Comparison of ENCODE assay signal across 8 cellular contexts in the genomic region with DNA sequence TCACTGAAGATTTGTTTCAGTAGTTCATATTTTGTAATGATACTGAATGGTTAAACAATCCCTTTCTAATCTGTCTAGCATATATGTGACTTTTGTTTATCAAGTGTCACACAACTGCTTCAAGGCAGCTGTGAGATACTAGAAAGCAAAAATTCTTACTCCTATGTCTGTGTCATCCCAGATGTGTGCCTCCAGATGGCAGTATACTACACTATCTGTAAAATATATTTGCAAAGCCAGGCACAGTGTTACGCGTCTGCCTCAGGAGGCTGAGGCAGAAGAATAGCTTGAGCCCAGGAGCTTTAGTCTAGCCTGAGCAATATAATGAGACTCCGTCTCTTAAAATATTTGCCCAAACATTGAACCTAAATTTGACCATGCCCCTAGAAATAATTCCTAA. TPM values are rescaled to one million over a fixed set of nuclear protein-coding genes. Genes with fewer than 3 reads are reported as not detected.
DNase-seq lines count a peak whose midpoint lies in the region; ATAC-seq and TF ChIP-seq lines count a peak whose summit lies in the region.

No MANE protein-coding gene starts in this region.

- H3K36me3 ChIP-seq in PC-3 (ENCODE audit: low read depth, low read length) (no peaks in the 10 kb centered on the region), brain microvascular endothelial cell (replicated peaks) (no peaks in the 10 kb centered on the region)

- H3K79me2 ChIP-seq in PC-3 (ENCODE audit: low read length): no peaks in the 10 kb centered on the region

- CTCF ChIA-PET in HEK293T (lab: Yijun Ruan, JAX): interaction anchor here (0.6 to 1.8 kb wide), 9 partner anchors 14 to 639 kb away, joined by 3 to 12 read pairs (median 5); no protein-coding TSS in a partner anchor
- CTCF ChIA-PET in PC-3 (lab: Charles Lee): interaction anchor here (0.6 to 1.5 kb wide), 2 partner anchors 82 to 84 kb away, joined by 3 to 9 read pairs; no protein-coding TSS in a partner anchor

- no peak overlapping the region for H2AFZ ChIP-seq in PC-3 (ENCODE audit: low read length)

- no peaks in the 10 kb centered on the region for H3K9me2 ChIP-seq in PC-3 (replicated peaks; ENCODE audit: low read length)

- no peak overlapping the region for H3K4me2 ChIP-seq in PC-3 (ENCODE audit: low read length)

- H3K4me3 ChIP-seq in PC-3 (ENCODE audit: low read length) (no peak overlapping the region), brain microvascular endothelial cell (ENCODE audit: low read depth, low read length) (no peak overlapping the region)

- TF ChIP-seq CTCF in PC-3 (conservative IDR thresholded peaks at IDR 0.05; ENCODE audit: low read depth, low read length): peak; percentile 60
- peak; percentile 57 for TF ChIP-seq CTCF in brain microvascular endothelial cell (IDR thresholded peaks at IDR 0.05; ENCODE audit: low read depth, low read length, missing control alignments)

- POLR2A ChIA-PET in HEK293T (lab: Yijun Ruan, JAX) (interaction anchor here (1.2 kb wide), 1 partner anchor 59 kb away, joined by 6 read pairs; no protein-coding TSS in a partner anchor), PC-3 (lab: Charles Lee; ENCODE audit: unreplicated experiment) (no interaction called here)

- no peak overlapping the region for H3K27ac Mint-ChIP-seq in stimulated activated effector memory CD8-positive, alpha-beta T cell treated with anti-CD3 and anti-CD28 coated beads, Interleukin-12 subunit alpha, Interleukin-12 subunit beta, amount 100 ng/mL, for 72 hours

- BruUV-seq in PC-3 (replicated peaks; lab: Mats Ljungman, UMichigan): no TSS peak

- DNase-seq in SHP77 (lab: John Stamatoyannopoulos, UW) (peak; percentile 6 to 24), SHP77 treated with DMSO at 0.1 percent for 48 hours (lab: John Stamatoyannopoulos, UW) (no peak), HEK293T (ENCODE audit: extremely low spot score) (peak; percentile 52), PC-3 (peak; percentile 47), brain microvascular endothelial cell (peak; percentile 44), left colon (peak in 1 of 2 donors; percentile 6), posterior vena cava (ENCODE audit: low spot score) (no peak)
- no peak for DNase-seq in stimulated activated effector memory CD8-positive, alpha-beta T cell treated with anti-CD3 and anti-CD28 coated beads, Interleukin-12 subunit alpha, Interleukin-12 subunit beta, amount 100 ng/mL, for 72 hours (ENCODE audit: low spot score in 2 of 2)

- ATAC-seq in PC-3 (peak; percentile 64), left colon (peak; percentile 54)
- ATAC-seq in stimulated activated effector memory CD8-positive, alpha-beta T cell treated with anti-CD3 and anti-CD28 coated beads, Interleukin-12 subunit alpha, Interleukin-12 subunit beta, amount 100 ng/mL, for 72 hours: no peak

- in situ Hi-C loops in brain microvascular endothelial cell (cut with HindIII; ENCODE audit: low pct_ligation_motif_present, low sequenced_read_pairs): no loop called here

- H3K36me3 Mint-ChIP-seq in stimulated activated effector memory CD8-positive, alpha-beta T cell treated with anti-CD3 and anti-CD28 coated beads, Interleukin-12 subunit alpha, Interleukin-12 subunit beta, amount 100 ng/mL, for 72 hours: no peaks in the 10 kb centered on the region

- H3K27ac ChIP-seq in PC-3 (ENCODE audit: low read length) (no peak overlapping the region), brain microvascular endothelial cell (no peak overlapping the region)

- H3K4me3 Mint-ChIP-seq in stimulated activated effector memory CD8-positive, alpha-beta T cell treated with anti-CD3 and anti-CD28 coated beads, Interleukin-12 subunit alpha, Interleukin-12 subunit beta, amount 100 ng/mL, for 72 hours: no peak overlapping the region

- no peak overlapping the region for H3K9ac ChIP-seq in PC-3 (ENCODE audit: low read length)

- H4K20me1 ChIP-seq in PC-3 (ENCODE audit: low read length): no peaks in the 10 kb centered on the region

- no peaks in the 10 kb centered on the region for H3F3A ChIP-seq in PC-3 (ENCODE audit: low read length, unreplicated experiment)

- peaks cover 13% of the 10 kb centered on the region for H3K27me3 ChIP-seq in PC-3 (ENCODE audit: low read length)
- H3K27me3 ChIP-seq in brain microvascular endothelial cell (replicated peaks): no peaks in the 10 kb centered on the region

- intact Hi-C loops in PC-3 (cut with micrococcal nuclease): loop anchor here (2.0 kb wide), 1 partner anchor 84 kb away; no protein-coding TSS in a partner anchor
- intact Hi-C loops in left colon (cut with DNase I, micrococcal nuclease): no loop called here
- intact Hi-C loops in posterior vena cava (cut with DNase I): no loop called here

- no peaks in the 10 kb centered on the region for H3K4me1 ChIP-seq in PC-3 (ENCODE audit: insufficient read depth, low read length)

- no peaks in the 10 kb centered on the region for H3K9me3 ChIP-seq in PC-3 (ENCODE audit: low read length)

- H3K4me1 Mint-ChIP-seq in stimulated activated effector memory CD8-positive, alpha-beta T cell treated with anti-CD3 and anti-CD28 coated beads, Interleukin-12 subunit alpha, Interleukin-12 subunit beta, amount 100 ng/mL, for 72 hours: peaks cover 5% of the 10 kb centered on the region

- no peaks in the 10 kb centered on the region for H3K9me3 Mint-ChIP-seq in stimulated activated effector memory CD8-positive, alpha-beta T cell treated with anti-CD3 and anti-CD28 coated beads, Interleukin-12 subunit alpha, Interleukin-12 subunit beta, amount 100 ng/mL, for 72 hours

TF ChIP-seq in HEK293T, 16 proteins besides CTCF, POLR2A, EP300 and RAD21:
- TF ChIP-seq FOXM1 (IDR thresholded peaks at IDR 0.05; ENCODE audit: borderline replicate concordance) (no peak), HDGF (IDR thresholded peaks at IDR 0.05; ENCODE audit: borderline replicate concordance) (no peak)
TF ChIP-seq in HEK293T: peak in this region for 0.

RNA-seq across cellular contexts. Expression of a gene that starts 4.0 kb away (rescaled TPM):
- total RNA-seq in PC-3 (2014; rRNA removed) (0.22 and 0.40 TPM in 2 replicates), left colon (under 1 TPM in 1 of 2 donors, not detected in 1; 0.98 TPM), posterior vena cava (1 to 10 TPM; 1.9 to 2.1 TPM)

Comparison
In these comparisons a context has a peak if more than half of its experiments do, and no peak if none do; other contexts are left out.
1. DNase-seq: peak in SHP77 (2 of 2), HEK293T (single experiment), PC-3 (single experiment) and brain microvascular endothelial cell (single experiment); none in SHP77 treated with DMSO at 0.1 percent for 48 hours (single experiment), posterior vena cava (single experiment) and stimulated activated effector memory CD8-positive, alpha-beta T cell treated with anti-CD3 and anti-CD28 coated beads, Interleukin-12 subunit alpha, Interleukin-12 subunit beta, amount 100 ng/mL, for 72 hours (0 of 2).